In genomic region chr7:131071786-131072504, GRCh38 we compare ENCODE assay signal across 8 cellular contexts.
DNase-seq lines count a peak whose midpoint lies in the region; ATAC-seq and TF ChIP-seq lines count a peak whose summit lies in the region.

No MANE protein-coding gene starts in this region.

- no peaks in the 10 kb centered on the region for H3K9me3 Mint-ChIP-seq in osteocyte (ENCODE audit: unreplicated experiment)

- no peak overlapping the region for H3K27ac ChIP-seq in SU-DHL-6 (ENCODE audit: low read depth, low read length)

- peaks cover 17% of the 10 kb centered on the region for H3F3A ChIP-seq in SU-DHL-6 (ENCODE audit: insufficient read depth)

- ATAC-seq in esophagus mucosa, result peak; percentile 85
- ATAC-seq in GM19023 (IDR thresholded peaks at IDR 0.05; ENCODE audit: unreplicated experiment), result no peak
- ATAC-seq in HG03378 (IDR thresholded peaks at IDR 0.05; ENCODE audit: unreplicated experiment), result no peak
- ATAC-seq in HG02884 (IDR thresholded peaks at IDR 0.05; ENCODE audit: unreplicated experiment), result no peak

- H3K9me3 ChIP-seq in SU-DHL-6 (ENCODE audit: insufficient read depth, low read length), result no peaks in the 10 kb centered on the region

- H3K36me3 ChIP-seq in SU-DHL-6 (ENCODE audit: low read length), result peaks cover 3% of the 10 kb centered on the region; the same call in 1 of the 2 replicates

- peaks cover 27% of the 10 kb centered on the region for H3K4me1 Mint-ChIP-seq in osteocyte (ENCODE audit: unreplicated experiment)

- H2AFZ ChIP-seq in SU-DHL-6 (ENCODE audit: low read depth, low read length, severe bottlenecking), result peak overlapping the region; percentile 62

- H3K27ac Mint-ChIP-seq in osteocyte (ENCODE audit: unreplicated experiment), result peak overlapping the region; percentile 40

- DNase-seq in AG09319 (ENCODE audit: extremely low read depth, low read depth) (peak; percentile 62), HCEC 1CT (peak; percentile 38), osteocyte (ENCODE audit: extremely low spot score, unreplicated experiment) (no peak)

- H3K27me3 Mint-ChIP-seq in osteocyte (ENCODE audit: unreplicated experiment), result no peaks in the 10 kb centered on the region

- H3K4me3 Mint-ChIP-seq in osteocyte (ENCODE audit: unreplicated experiment), result no peak overlapping the region

- H3K4me3 ChIP-seq in SU-DHL-6 (ENCODE audit: insufficient read depth, low read length, poor library complexity, severe bottlenecking), result no peak overlapping the region

- peaks cover 24% of the 10 kb centered on the region; the same call in 1 of the 2 replicates for H3K79me2 ChIP-seq in SU-DHL-6 (ENCODE audit: insufficient read depth, low read length)

- H3K9ac ChIP-seq in SU-DHL-6 (ENCODE audit: low read length), result no peak overlapping the region

- no peaks in the 10 kb centered on the region for H3K27me3 ChIP-seq in SU-DHL-6 (ENCODE audit: low read length)

- no peaks in the 10 kb centered on the region for H4K20me1 ChIP-seq in SU-DHL-6 (ENCODE audit: low read depth, low read length)

- H3K36me3 Mint-ChIP-seq in osteocyte (ENCODE audit: unreplicated experiment), result peaks cover 17% of the 10 kb centered on the region

- TF ChIP-seq CTCF in AG09319 (IDR thresholded peaks at IDR 0.05; ENCODE audit: low read depth, low read length) (peak; percentile 35), SU-DHL-6 (IDR thresholded peaks at IDR 0.05; ENCODE audit: insufficient read depth, low read length, poor library complexity, severe bottlenecking) (peak; percentile 48), osteocyte (IDR thresholded peaks at IDR 0.05) (peak; percentile 55)

- no peaks in the 10 kb centered on the region for H3K9me2 ChIP-seq in SU-DHL-6 (replicated peaks; ENCODE audit: insufficient read depth, low read length)

- H3K4me2 ChIP-seq in SU-DHL-6 (ENCODE audit: low read depth, low read length, poor library complexity, severe bottlenecking), result peak overlapping the region; percentile 42
